Comparison of ENCODE assay signal across 1 cellular context in the genomic region with DNA sequence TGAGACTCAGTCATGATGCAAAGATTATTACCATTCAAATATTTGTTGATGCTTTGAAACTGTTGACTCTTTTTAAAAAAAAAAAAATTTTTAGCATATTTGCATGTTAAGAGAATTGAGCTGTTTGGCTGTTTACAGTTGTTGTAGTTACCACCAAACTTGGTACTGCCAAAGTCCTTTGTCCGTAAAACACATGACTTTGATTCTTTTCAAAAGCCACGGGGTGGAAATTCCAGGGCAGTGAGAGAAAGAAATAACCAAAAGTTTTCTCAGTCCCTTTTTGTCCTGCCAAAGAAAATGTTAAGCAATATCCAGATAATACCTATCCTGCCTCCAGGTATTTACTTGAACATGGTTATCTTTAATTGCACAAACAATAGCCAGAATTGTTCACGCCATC.
TF ChIP-seq lines count a peak whose summit lies in the region.

No MANE protein-coding gene starts in this region.

TF ChIP-seq in H1, 55 proteins besides CTCF, POLR2A, EP300 and RAD21:
- TF ChIP-seq TEAD4 (IDR thresholded peaks at IDR 0.05; ENCODE audit: low read depth, low read length) (0 out of 2 replicates have a peak, but pooled peaks have one; percentile 7), CHD1 (IDR thresholded peaks at IDR 0.05; ENCODE audit: low read depth, low read length) (no peak)
TF ChIP-seq in H1: peak in this region for 1.
